In genomic region chr2:10812362-10813084, GRCh38 we compare ENCODE assay signal across 8 cellular contexts. TPM values are rescaled to one million over a fixed set of nuclear protein-coding genes. Genes with fewer than 3 reads are reported as not detected.
DNase-seq lines count a peak whose midpoint lies in the region; ATAC-seq and TF ChIP-seq lines count a peak whose summit lies in the region.

Gene PDIA6, minus strand, starts transcription at chr2:10812785. Its CDS starts 89 bp downstream, at chr2:10812696.

- ATAC-seq in HG02870 (IDR thresholded peaks at IDR 0.05; ENCODE audit: unreplicated experiment) (peak; percentile 81), T-cell (replicated peaks in 1 of 4) (peak; percentile 92 to 95 (median 92))

- H3K27ac Mint-ChIP-seq in T-cell (peak within 1 kb of the TSS; percentile 88), type B pancreatic cell (peak within 1 kb of the TSS; percentile 88)

- H3K27me3 Mint-ChIP-seq in T-cell (no peaks in the 10 kb centered on the region), type B pancreatic cell (peaks cover 11% of the 10 kb centered on the region)

- CTCF ChIA-PET in T-cell (lab: Charles Lee) = interaction anchor here (0.5 to 1.9 kb wide), 10 partner anchors 10 to 1908 kb away, joined by 3 to 10 read pairs (median 4); no protein-coding TSS in a partner anchor

- intact Hi-C loops in cardiac septum (cut with DNase I) = loop anchor here (5.0 kb wide), 1 partner anchor 120 kb away; no protein-coding TSS in a partner anchor
- intact Hi-C loops in posterior cingulate gyrus (cut with DNase I) = no loop called here

- H3K27ac ChIP-seq in adipose tissue (ENCODE audit: low read depth, low read length) = no peak within 1 kb of the TSS

- in situ Hi-C loops in GM13977 (cut with MboI; ENCODE audit: low pct_unique_long_range_greater_than_20kb, low sequenced_read_pairs, unreplicated experiment) = no loop called here

- POLR2A ChIA-PET in T-cell (lab: Charles Lee) = interaction anchor here in 1 of 2 donors (0.6 to 1.2 kb wide), 3 partner anchors 22 to 318 kb away, joined by 3 to 4 read pairs (median 4); no protein-coding TSS in a partner anchor

- peak within 1 kb of the TSS; percentile 89 to 93 (median 91) for H3K4me3 Mint-ChIP-seq in T-cell
- H3K4me3 Mint-ChIP-seq in type B pancreatic cell = peak within 1 kb of the TSS; percentile 93

- DNase-seq in GM13977 (ENCODE audit: low spot score) (peak; percentile 98), NCI-H146 (lab: John Stamatoyannopoulos, UW) (peak; percentile 97), T-cell (peak; percentile 83 to 94 (median 91)), cardiac septum (ENCODE audit: low spot score) (peak; percentile 98), posterior cingulate gyrus (peak; percentile 93 to 99 (median 96)), type B pancreatic cell (ENCODE audit: extremely low spot score, unreplicated experiment) (peak; percentile 99)

- no peaks in the 10 kb centered on the region for H3K9me3 Mint-ChIP-seq in T-cell
- H3K9me3 Mint-ChIP-seq in type B pancreatic cell = no peaks in the 10 kb centered on the region

- TF ChIP-seq CTCF in GM13977 (IDR thresholded peaks at IDR 0.05; ENCODE audit: extremely low read depth, insufficient read depth, missing control alignments) = no peak
- TF ChIP-seq CTCF in type B pancreatic cell (conservative IDR thresholded peaks at IDR 0.05) = peak; percentile 45

- H3K36me3 Mint-ChIP-seq in T-cell (no peaks in the 10 kb centered on the region), type B pancreatic cell (peaks cover 12% of the 10 kb centered on the region)

- H3K4me1 Mint-ChIP-seq in T-cell (peaks cover 28 to 43% (median 42%) of the 10 kb centered on the region in 3 donors), type B pancreatic cell (ENCODE audit: unreplicated experiment) (peaks cover 36% of the 10 kb centered on the region)

- WGBS in adipose tissue, 3 donors = 0 to 1% (median 0%) methylated on average over 77 to 94 of the region's 94 CpGs

RNA-seq across cellular contexts. Expression of gene PDIA6, which starts in this region (rescaled TPM):
- total RNA-seq in T-cell (10 to 100 TPM; 32.6 to 72.3 (median 50.9) TPM), cardiac septum (130 TPM), type B pancreatic cell (ENCODE audit: low replicate concordance) (208 and 281 TPM in 2 replicates)
- 100 to 1,000 TPM in 2 of 3 donors, 10 to 100 TPM in 1; 71.5 to 164 (median 124) TPM for polyA plus RNA-seq in adipose tissue
